ENCODE assay signal across 16 cellular contexts in genomic region chr15:55977225-55977624, GRCh38. TPM values are rescaled to one million over a fixed set of nuclear protein-coding genes. Genes with fewer than 3 reads are reported as not detected.
DNase-seq lines count a peak whose midpoint lies in the region; ATAC-seq, FAIRE-seq and TF ChIP-seq lines count a peak whose summit lies in the region.
"Had no signal": no experiment of that assay in that cellular context is flagged by ENCODE, and none has a peak within 500 bp of the region (broad histone marks: within the 10 kb centered on the region; RNA-seq: fewer than 3 reads in every experiment).

No MANE protein-coding gene starts in this region.

- no peaks in the 10 kb centered on the region for H3K9me3 ChIP-seq in A549
- H3K9me3 ChIP-seq in adipocyte (ENCODE audit: control insufficient read depth, low read length), result no peaks in the 10 kb centered on the region

- TF ChIP-seq EP300 in A549 (IDR thresholded peaks at IDR 0.05), result no peak

- no peak overlapping the region for H3K9ac ChIP-seq in adipocyte (ENCODE audit: low read length)
- H3K9ac ChIP-seq: BLaER1 had no signal

- peaks cover 19% of the 10 kb centered on the region; the same call in 2 of the 3 replicates for H3K4me1 ChIP-seq in A549
- H3K4me1 ChIP-seq in adipocyte (ENCODE audit: control insufficient read depth, insufficient read depth, low read length), result no peaks in the 10 kb centered on the region
- H3K4me1 ChIP-seq: BLaER1 had no signal

- TF ChIP-seq POLR2A in A549 (IDR thresholded peaks at IDR 0.05; ENCODE audit: low read length), result no peak

- no peak for ATAC-seq in A549
- ATAC-seq: CD8-positive, alpha-beta T cell; K562 had no signal

- 39% methylated on average over 1 of the region's 1 CpG for WGBS in A549 (ENCODE audit: missing lambda C conversion rate)

- H3K36me3 ChIP-seq in adipocyte (ENCODE audit: control insufficient read depth, insufficient read depth, low read length, severe bottlenecking), result no peaks in the 10 kb centered on the region
- H3K36me3 ChIP-seq: BLaER1 had no signal

- FAIRE-seq in A549 (lab: Jason Lieb, UNC), result no peak
- FAIRE-seq: A204.1, H1, K562 had no signal

- TF ChIP-seq CTCF in A549 (IDR thresholded peaks at IDR 0.05), result no peak

- no peak overlapping the region for H3K27ac ChIP-seq in A549
- H3K27ac ChIP-seq: BLaER1 had no signal

- CTCF ChIA-PET in A549 (lab: Yijun Ruan, JAX), result interaction anchor here (0.5 kb wide), 1 partner anchor 112 kb away, joined by 3 read pairs; no protein-coding TSS in a partner anchor

- peak overlapping the region; percentile 22; the same call in 2 of the 3 replicates for H3K4me2 ChIP-seq in A549
- H3K4me2 ChIP-seq: BLaER1 had no signal

- no peak for TF ChIP-seq RAD21 in A549 (conservative IDR thresholded peaks at IDR 0.05 in 1 of 2, IDR thresholded peaks at IDR 0.05 in 1 of 2)

- H3K4me3 ChIP-seq in A549 (no peak overlapping the region), adipocyte (ENCODE audit: low read length) (no peak overlapping the region)
- H3K4me3 ChIP-seq: BLaER1, K562 had no signal

- POLR2A ChIA-PET in A549 (lab: Yijun Ruan, JAX), result no interaction called here

- no peaks in the 10 kb centered on the region for H3K27me3 ChIP-seq in adipocyte (replicated peaks; ENCODE audit: control insufficient read depth, insufficient read depth, low read length)
- H3K27me3 ChIP-seq: BLaER1 had no signal

- DNase-seq in A549 (ENCODE audit: low read depth in 1 of 2, low spot score in 1 of 2), result no peak
- peak; percentile 21 to 23 for DNase-seq in AML-193 (lab: John Stamatoyannopoulos, UW)
- DNase-seq in adipocyte (ENCODE audit: low read depth), result peak; percentile 11
- peak; percentile 21 for DNase-seq in iris pigment epithelial cell (ENCODE audit: low read depth)
- DNase-seq in GOT3 (lab: John Stamatoyannopoulos, UW), result no peak
- DNase-seq in NCI-H2227 treated with DMSO at 0.1 percent for 48 hours (lab: John Stamatoyannopoulos, UW), result no peak
- DNase-seq in NCI-H2107 treated with DMSO at 0.1 percent for 48 hours (lab: John Stamatoyannopoulos, UW; ENCODE audit: unreplicated experiment), result no peak
- DNase-seq: Calu3; CD8-positive, alpha-beta T cell; DMS79 treated with DMSO at 0.1 percent for 48 hours; GF-D8; H9 had no signal

TF ChIP-seq in A549, 52 proteins besides CTCF, POLR2A, EP300 and RAD21:
- TF ChIP-seq CEBPB (IDR thresholded peaks at IDR 0.05), result peak; percentile 47 to 64; a peak in 2 of 4 replicates
- no peak for TF ChIP-seq USF2 (IDR thresholded peaks at IDR 0.05)
- TF ChIP-seq HES2 (IDR thresholded peaks at IDR 0.05), result 0 out of 2 replicates have a peak, but pooled peaks have one; percentile 24
- no peak for TF ChIP-seq HOXB13 (CRISPR knock-in tag; IDR thresholded peaks at IDR 0.05; ENCODE audit: low read depth)

RNA-seq across cellular contexts. Expression of gene NEDD4, which starts 16.2 kb away (rescaled TPM):
- polyA plus RNA-seq in A549 (2011; rRNA removed) (62.9 and 78.8 TPM in 2 replicates), A549 (2017; fragmentation: RNase III; extraction: RNeasy Plus Mini Kit Qiagen cat#74134 plus additional on column Dnase treatment) (50.3 to 56.4 TPM (median 52.7 TPM) in 3 replicates)
- 17.2 and 19.2 TPM in 2 replicates for polyA plus RNA-seq in A549 (2012; cell fraction: cytosol; rRNA removed)
- 12.6 and 19.9 TPM in 2 replicates for polyA plus RNA-seq in A549 (2012; cell fraction: nucleus; rRNA removed)
- 41.5 and 47.6 TPM in 2 replicates for polyA minus RNA-seq in A549 (2011; rRNA and poly(A)+ RNA removed)

Comparison
In these comparisons a context has a peak if more than half of its experiments do, and no peak if none do; other contexts are left out.
1. DNase-seq: peak in AML-193 (2 of 2), adipocyte (single experiment) and iris pigment epithelial cell (single experiment); none in A549 (0 of 2), GOT3 (single experiment), NCI-H2227 treated with DMSO at 0.1 percent for 48 hours (single experiment) and NCI-H2107 treated with DMSO at 0.1 percent for 48 hours (single experiment).